ENCODE assay signal across 9 cellular contexts in genomic region chr1:84598846-84599741, GRCh38. TPM values are rescaled to one million over a fixed set of nuclear protein-coding genes. Genes with fewer than 3 reads are reported as not detected.
A peak's percentile ranks its signal among the peaks of the same experiment; 100 is the strongest.
DNase-seq lines count a peak whose midpoint lies in the region; ATAC-seq, FAIRE-seq and TF ChIP-seq lines count a peak whose summit lies in the region.
"Had no signal": no experiment of that assay in that cellular context is flagged by ENCODE, and none has a peak within 500 bp of the region (broad histone marks: within the 10 kb centered on the region; RNA-seq: fewer than 3 reads in every experiment).

No MANE protein-coding gene starts in this region.

- peak; percentile 88 for ATAC-seq in activated CD4-positive, alpha-beta T cell treated with anti-CD3 and anti-CD28 coated beads for 36 hours
- ATAC-seq in HG02870 (IDR thresholded peaks at IDR 0.05; ENCODE audit: unreplicated experiment) (peak; percentile 78), RWPE2 (ENCODE audit: low read depth) (peak; percentile 69)

- H3K4me2 ChIP-seq in keratinocyte (ENCODE audit: control insufficient read depth, extremely low read depth, insufficient read depth, low read depth, low read length): peak overlapping the region; percentile 44

- H3K27ac Mint-ChIP-seq in activated CD4-positive, alpha-beta T cell treated with anti-CD3 and anti-CD28 coated beads for 36 hours: peak overlapping the region; percentile 86

- H3K4me3 ChIP-seq in RWPE2 (ENCODE audit: severe bottlenecking) (no peak overlapping the region), keratinocyte (ENCODE audit: control insufficient read depth in 2 of 3, extremely low read depth in 1 of 3, insufficient read depth in 2 of 3, low read depth in 1 of 3, low read length in 3 of 3) (no peak overlapping the region)

- H3K4me1 ChIP-seq in RWPE2 (ENCODE audit: insufficient read depth, poor library complexity, severe bottlenecking) (peaks cover 13% of the 10 kb centered on the region), keratinocyte (ENCODE audit: control insufficient read depth, extremely low read depth, insufficient read depth, low read length) (peaks cover 26% of the 10 kb centered on the region)

- no peak overlapping the region for H3K9ac ChIP-seq in keratinocyte (ENCODE audit: control insufficient read depth, extremely low read depth, insufficient read depth, low read length)

- H3K4me3 Mint-ChIP-seq in activated CD4-positive, alpha-beta T cell treated with anti-CD3 and anti-CD28 coated beads for 36 hours: peak overlapping the region; percentile 30

- H3K27me3 ChIP-seq in RWPE2 (ENCODE audit: insufficient read depth, poor library complexity, severe bottlenecking): no peaks in the 10 kb centered on the region
- no peaks in the 10 kb centered on the region for H3K27me3 ChIP-seq in keratinocyte (ENCODE audit: control insufficient read depth, extremely low read depth, insufficient read depth, low read length)

- POLR2A ChIA-PET in activated CD4-positive, alpha-beta T cell treated with anti-CD3 and anti-CD28 coated beads for 36 hours (lab: Charles Lee): interaction anchor here (0.6 to 0.9 kb wide), 2 partner anchors 95 to 359 kb away, joined by 3 to 4 read pairs; no protein-coding TSS in a partner anchor

- no peaks in the 10 kb centered on the region for H3K9me3 ChIP-seq in RWPE2 (ENCODE audit: severe bottlenecking)
- no peaks in the 10 kb centered on the region for H3K9me3 ChIP-seq in keratinocyte (ENCODE audit: control insufficient read depth, low read depth, low read length)

- H2AFZ ChIP-seq in keratinocyte (ENCODE audit: control insufficient read depth, low read length): peak overlapping the region; percentile 76

- H3K36me3 Mint-ChIP-seq in activated CD4-positive, alpha-beta T cell treated with anti-CD3 and anti-CD28 coated beads for 36 hours (ENCODE audit: low read depth): peaks cover 3% of the 10 kb centered on the region

- peaks cover 32% of the 10 kb centered on the region for H3K4me1 Mint-ChIP-seq in activated CD4-positive, alpha-beta T cell treated with anti-CD3 and anti-CD28 coated beads for 36 hours

- dilution Hi-C loops in keratinocyte (cut with MboI; ENCODE audit: extremely low pct_ligation_motif_present, low sequenced_read_pairs): no loop called here

- intact Hi-C loops in activated CD4-positive, alpha-beta T cell treated with anti-CD3 and anti-CD28 coated beads for 36 hours (cut with DNase I, micrococcal nuclease): loop anchor here (1.0 kb wide), 4 partner anchors 20 to 255 kb away; partner anchors contain the start of genes CTBS (in 2 of the 2), GNG5 (in 1 of the 2) and SPATA1 (in 1 of the 2)

- peak overlapping the region; percentile 77 for H3K27ac ChIP-seq in RWPE2 (ENCODE audit: poor library complexity, severe bottlenecking)
- H3K27ac ChIP-seq in keratinocyte (ENCODE audit: control insufficient read depth, insufficient read depth, low read length): peak overlapping the region; percentile 75

- H3K9me3 Mint-ChIP-seq in activated CD4-positive, alpha-beta T cell treated with anti-CD3 and anti-CD28 coated beads for 36 hours (ENCODE audit: low read depth): peaks cover 7% of the 10 kb centered on the region

- H3K79me2 ChIP-seq in keratinocyte (ENCODE audit: control insufficient read depth, insufficient read depth, low read length): no peaks in the 10 kb centered on the region

- DNase-seq in activated CD4-positive, alpha-beta T cell treated with anti-CD3 and anti-CD28 coated beads for 36 hours: no peak
- DNase-seq in activated CD4-positive, alpha-beta T cell treated with anti-CD3 and anti-CD28 coated beads, Interleukin-2, amount 50 U/mL, for 48 hours: no peak
- DNase-seq in RWPE2 (ENCODE audit: low spot score) (no peak), keratinocyte (ENCODE audit: low read depth, low spot score) (no peak), NCI-H69 (lab: John Stamatoyannopoulos, UW) (no peak), NCI-H82 treated with DMSO at 0.1 percent for 48 hours (lab: John Stamatoyannopoulos, UW; ENCODE audit: unreplicated experiment) (no peak), NCI-H2196 (lab: John Stamatoyannopoulos, UW; ENCODE audit: unreplicated experiment) (no peak)
- DNase-seq: right cardiac atrium had no signal

- no peaks in the 10 kb centered on the region for H3K27me3 Mint-ChIP-seq in activated CD4-positive, alpha-beta T cell treated with anti-CD3 and anti-CD28 coated beads for 36 hours

- no peaks in the 10 kb centered on the region for H3K36me3 ChIP-seq in RWPE2 (ENCODE audit: low read depth)
- no peaks in the 10 kb centered on the region for H3K36me3 ChIP-seq in keratinocyte (ENCODE audit: control insufficient read depth in 2 of 2, extremely low read depth in 1 of 2, insufficient read depth in 2 of 2, low read length in 2 of 2)

- no peaks in the 10 kb centered on the region for H4K20me1 ChIP-seq in keratinocyte (ENCODE audit: control insufficient read depth, extremely low read depth, insufficient read depth, low read length)

- FAIRE-seq in keratinocyte (lab: Jason Lieb, UNC): no peak

- H3K9me1 ChIP-seq in keratinocyte (ENCODE audit: control insufficient read depth, extremely low read depth, insufficient read depth, low read length): no peaks in the 10 kb centered on the region

- no peak for TF ChIP-seq CTCF in RWPE2 (IDR thresholded peaks at IDR 0.05; ENCODE audit: poor library complexity, severe bottlenecking)
- no peak for TF ChIP-seq CTCF in keratinocyte (optimal IDR thresholded peaks at IDR 0.05 in 1 of 3, IDR thresholded peaks at IDR 0.05 in 1 of 3, conservative IDR thresholded peaks at IDR 0.05 in 1 of 3; ENCODE audit: extremely low read depth in 1 of 3, insufficient read depth in 2 of 3, low read length in 3 of 3)

- CTCF ChIA-PET in activated CD4-positive, alpha-beta T cell treated with anti-CD3 and anti-CD28 coated beads for 36 hours (lab: Charles Lee): interaction anchor here (0.5 to 1.7 kb wide), 3 partner anchors 25 to 464 kb away, joined by 3 to 7 read pairs (median 3); partner anchors contain the start of gene CTBS

RNA-seq across cellular contexts. Expression of gene CTBS, which starts 24.9 kb away (rescaled TPM):
- total RNA-seq in activated CD4-positive, alpha-beta T cell treated with anti-CD3 and anti-CD28 coated beads for 36 hours: 10 to 100 TPM; 13.5 to 17.3 TPM
- 11.7 to 16.7 TPM (median 13.7 TPM) in 3 replicates for polyA plus RNA-seq in keratinocyte
- 16.5 TPM for polyA plus RNA-seq in keratinocyte (2011; ENCODE audit: low read depth)
- polyA plus RNA-seq in keratinocyte (2011; cell fraction: cytosol; rRNA removed): 10.2 and 18.4 TPM in 2 replicates
- 10.2 and 12.7 TPM in 2 replicates for polyA plus RNA-seq in keratinocyte (2011; cell fraction: nucleus; rRNA removed)
- 9.2 and 11.3 TPM in 2 replicates for polyA plus RNA-seq in keratinocyte (2012; ENCODE audit: low replicate concordance)
- polyA minus RNA-seq in keratinocyte: 1.7 to 11.8 TPM (median 7.5 TPM) in 3 replicates
- 13.6 TPM for polyA minus RNA-seq in keratinocyte (2011; cell fraction: cytosol; rRNA and poly(A)+ RNA removed)
- 5.4 and 8.7 TPM in 2 replicates for polyA minus RNA-seq in keratinocyte (2011; cell fraction: nucleus; rRNA and poly(A)+ RNA removed)
